Comparison of ENCODE assay signal across 19 cellular contexts in genomic region chr16:10081201-10081940, GRCh38.
DNase-seq lines count a peak whose midpoint lies in the region; ATAC-seq and TF ChIP-seq lines count a peak whose summit lies in the region.
"Had no signal": no experiment of that assay in that cellular context is flagged by ENCODE, and none has a peak within 500 bp of the region (broad histone marks: within the 10 kb centered on the region; RNA-seq: fewer than 3 reads in every experiment).

No MANE protein-coding gene starts in this region.

- H3K27ac ChIP-seq in angular gyrus (ENCODE audit: low read depth, low read length), result peak overlapping the region; percentile 64
- H3K27ac ChIP-seq: ovary had no signal

- BruUV-seq in Calu3 (replicated peaks; lab: Mats Ljungman, UMichigan), result no TSS peak

- ATAC-seq in HG03280 (IDR thresholded peaks at IDR 0.05; ENCODE audit: unreplicated experiment), result no peak
- ATAC-seq: activated T-cell treated with anti-CD3 and anti-CD28 coated beads, Interleukin-2, amount 50 U/mL, for 4 hours; stimulated activated naive CD8-positive, alpha-beta T cell treated with anti-CD3 and anti-CD28 coated beads, Interleukin-15, amount 100 ng/mL, for 72 hours had no signal

- no peaks in the 10 kb centered on the region for H3K9me3 Mint-ChIP-seq in Calu3 (ENCODE audit: low read depth, unreplicated experiment)
- H3K9me3 Mint-ChIP-seq: activated T-cell treated with anti-CD3 and anti-CD28 coated beads, Interleukin-2, amount 50 U/mL, for 4 hours; CD4-positive, CD25-positive, alpha-beta regulatory T cell had no signal

- H3K4me1 Mint-ChIP-seq in Calu3 (ENCODE audit: low read depth, unreplicated experiment), result peaks cover 97% of the 10 kb centered on the region
- H3K4me1 Mint-ChIP-seq: activated naive CD4-positive, alpha-beta T cell treated with anti-CD3 and anti-CD28 coated beads, Interleukin-2, amount 10 ng/mL, durations not matched to agents 7 days and 5 days; CD4-positive, CD25-positive, alpha-beta regulatory T cell; stimulated activated naive CD8-positive, alpha-beta T cell treated with anti-CD3 and anti-CD28 coated beads, Interleukin-15, amount 100 ng/mL, for 72 hours had no signal

- peak overlapping the region; percentile 94 for H3K27ac Mint-ChIP-seq in Calu3 (ENCODE audit: unreplicated experiment)
- H3K27ac Mint-ChIP-seq: activated naive CD4-positive, alpha-beta T cell treated with anti-CD3 and anti-CD28 coated beads, Interleukin-2, amount 10 ng/mL, durations not matched to agents 7 days and 5 days; CD4-positive, CD25-positive, alpha-beta regulatory T cell had no signal

- H3K27me3 Mint-ChIP-seq in Calu3 (ENCODE audit: unreplicated experiment), result no peaks in the 10 kb centered on the region
- H3K27me3 Mint-ChIP-seq: activated naive CD4-positive, alpha-beta T cell treated with anti-CD3 and anti-CD28 coated beads, Interleukin-2, amount 10 ng/mL, durations not matched to agents 7 days and 5 days; stimulated activated naive CD8-positive, alpha-beta T cell treated with anti-CD3 and anti-CD28 coated beads, Interleukin-15, amount 100 ng/mL, for 72 hours had no signal

- H3K4me3 Mint-ChIP-seq in Calu3 (ENCODE audit: low read depth, unreplicated experiment), result peak overlapping the region; percentile 54
- H3K4me3 Mint-ChIP-seq: activated naive CD4-positive, alpha-beta T cell treated with anti-CD3 and anti-CD28 coated beads, Interleukin-2, amount 10 ng/mL, durations not matched to agents 7 days and 5 days; activated T-cell treated with anti-CD3 and anti-CD28 coated beads, Interleukin-2, amount 50 U/mL, for 4 hours; CD4-positive, CD25-positive, alpha-beta regulatory T cell; stimulated activated naive CD8-positive, alpha-beta T cell treated with anti-CD3 and anti-CD28 coated beads, Interleukin-15, amount 100 ng/mL, for 72 hours had no signal

- H3K36me3 Mint-ChIP-seq in Calu3 (ENCODE audit: insufficient read depth, unreplicated experiment), result peaks cover 12% of the 10 kb centered on the region
- H3K36me3 Mint-ChIP-seq: activated naive CD4-positive, alpha-beta T cell treated with anti-CD3 and anti-CD28 coated beads, Interleukin-2, amount 10 ng/mL, durations not matched to agents 7 days and 5 days; CD4-positive, CD25-positive, alpha-beta regulatory T cell had no signal

- DNase-seq in Calu3 (no peak), fibroblast of gingiva (ENCODE audit: low read depth) (peak; percentile 36), retinal pigment epithelial cell (ENCODE audit: low read depth) (peak; percentile 86), hepatic stellate cell (ENCODE audit: low spot score) (no peak), GOT3 (lab: John Stamatoyannopoulos, UW) (no peak), NCI-H2171 (lab: John Stamatoyannopoulos, UW) (no peak)
- DNase-seq: activated CD4-positive, CD25-positive, alpha-beta regulatory T cell; activated naive CD4-positive, alpha-beta T cell treated with anti-CD3 and anti-CD28 coated beads, Interleukin-2, amount 10 ng/mL, durations not matched to agents 7 days and 5 days; activated T-cell treated with anti-CD3 and anti-CD28 coated beads, Interleukin-2, amount 50 U/mL, for 4 hours; CD4-positive, CD25-positive, alpha-beta regulatory T cell; DMS53; glutamatergic neuron; NCI-H1436; ovary; Peyer's patch; stimulated activated naive CD8-positive, alpha-beta T cell treated with anti-CD3 and anti-CD28 coated beads, Interleukin-15, amount 100 ng/mL, for 72 hours had no signal

- H3K4me3 ChIP-seq in retinal pigment epithelial cell (ENCODE audit: low read length), result no peak overlapping the region
- H3K4me3 ChIP-seq: ovary, Peyer's patch, vagina had no signal

- intact Hi-C loops in Calu3 (cut with micrococcal nuclease; ENCODE audit: unreplicated experiment), result loop anchor here (2.0 to 5.0 kb wide), 4 partner anchors 99 to 824 kb away; no protein-coding TSS in a partner anchor

- CTCF ChIA-PET in Calu3 (lab: Charles Lee), result interaction anchor here (0.5 to 1.2 kb wide), 3 partner anchors 38 to 217 kb away, joined by 3 to 5 read pairs (median 3); no protein-coding TSS in a partner anchor

- TF ChIP-seq CTCF in Calu3 (IDR thresholded peaks at IDR 0.05; ENCODE audit: unreplicated experiment) (no peak), retinal pigment epithelial cell (conservative IDR thresholded peaks at IDR 0.05; ENCODE audit: low read depth, low read length) (no peak)

Comparison
In these comparisons a context has a peak if more than half of its experiments do, and no peak if none do; other contexts are left out.
1. DNase-seq: peak in fibroblast of gingiva (single experiment) and retinal pigment epithelial cell (single experiment); none in Calu3 (single experiment), hepatic stellate cell (single experiment), GOT3 (single experiment) and NCI-H2171 (single experiment).